Comparison of ENCODE assay signal across 15 cellular contexts in the genomic region with DNA sequence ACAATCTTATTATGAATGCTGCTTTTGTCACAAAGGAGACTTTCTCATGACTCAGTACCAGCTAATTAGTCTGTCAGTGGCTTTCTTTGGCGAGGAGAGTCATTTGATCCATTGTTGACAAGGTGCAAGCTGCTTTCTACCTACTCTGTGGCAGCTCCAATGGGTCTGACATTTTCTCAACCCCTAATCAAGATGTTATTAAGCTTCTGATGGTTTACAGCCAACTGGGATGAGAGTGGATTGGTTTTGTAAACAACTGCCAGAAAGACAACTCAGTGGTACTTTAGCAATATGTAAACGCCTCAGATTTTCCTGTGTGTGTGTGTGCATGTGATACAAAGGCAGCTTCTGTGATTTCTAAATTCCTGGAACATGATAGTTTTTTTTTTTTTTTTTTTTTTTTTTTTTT. TPM values are rescaled to one million over a fixed set of nuclear protein-coding genes. Genes with fewer than 3 reads are reported as not detected.
A peak's percentile ranks its signal among the peaks of the same experiment; 100 is the strongest.
DNase-seq lines count a peak whose midpoint lies in the region; ATAC-seq, FAIRE-seq and TF ChIP-seq lines count a peak whose summit lies in the region.
"Had no signal": no experiment of that assay in that cellular context is flagged by ENCODE, and none has a peak within 500 bp of the region (broad histone marks: within the 10 kb centered on the region; RNA-seq: fewer than 3 reads in every experiment).

No MANE protein-coding gene starts in this region.

- FAIRE-seq in HepG2 (lab: Jason Lieb, UNC) (peak; percentile 37), H54 (lab: Jason Lieb, UNC) (no peak)

- no peaks in the 10 kb centered on the region for H3K9me3 ChIP-seq in HepG2 (ENCODE audit: low read length)
- H3K9me3 ChIP-seq in right lobe of liver = no peaks in the 10 kb centered on the region

- ATAC-seq in HepG2 = no peak
- ATAC-seq in right lobe of liver = no peak
- ATAC-seq: activated naive CD4-positive, alpha-beta T cell treated with anti-CD3 and anti-CD28 coated beads, Interleukin-2, amount 50 U/mL, for 72 hours had no signal

- DNase-seq in HepG2 (ENCODE audit: low spot score) (peak; percentile 30), right lobe of liver (no peak), SW 1271 (lab: John Stamatoyannopoulos, UW) (peak; percentile 22 to 70), fibroblast of the aortic adventitia (ENCODE audit: low read depth) (peak; percentile 11), COLO668 (lab: John Stamatoyannopoulos, UW; ENCODE audit: unreplicated experiment) (no peak), H54 (ENCODE audit: insufficient read length, low spot score) (no peak), NCI-H526 (lab: John Stamatoyannopoulos, UW) (no peak)
- DNase-seq in activated CD8-positive, alpha-beta memory T cell treated with anti-CD3 and anti-CD28 coated beads, Interleukin-2, amount 50 U/mL, for 48 hours = no peak
- DNase-seq: glutamatergic neuron, KG1, NCI-H345, Right ventricle myocardium superior had no signal

- TF ChIP-seq POLR2A in HepG2 (IDR thresholded peaks at IDR 0.05; ENCODE audit: insufficient read depth in 1 of 2, low read depth in 2 of 2, low read length in 2 of 2) (no peak), right lobe of liver (IDR thresholded peaks at IDR 0.05) (no peak), H54 (IDR thresholded peaks at IDR 0.05; ENCODE audit: low read depth, low read length) (no peak)

- POLR2A ChIA-PET in HepG2 (lab: Yijun Ruan, JAX) = interaction anchor here (0.6 to 1.7 kb wide), 2 partner anchors 11 to 56 kb away, joined by 3 to 7 read pairs; no protein-coding TSS in a partner anchor

- no peaks in the 10 kb centered on the region for H4K20me1 ChIP-seq in HepG2 (ENCODE audit: insufficient read depth, low read length)

- no TSS peak for BruUV-seq in HepG2 (replicated peaks; lab: Mats Ljungman, UMichigan)

- H3K4me1 ChIP-seq in HepG2 (ENCODE audit: insufficient read depth, low read length) = peaks cover 30% of the 10 kb centered on the region
- H3K4me1 ChIP-seq in right lobe of liver = no peaks in the 10 kb centered on the region

- TF ChIP-seq EP300 in HepG2 (IDR thresholded peaks at IDR 0.05; ENCODE audit: low read depth in 2 of 2, low read length in 2 of 2) (no peak), HepG2 (CRISPR knock-in tag; IDR thresholded peaks at IDR 0.05; ENCODE audit: borderline replicate concordance) (no peak)

- H3K79me2 ChIP-seq in HepG2 (ENCODE audit: insufficient read depth, low read length) = no peaks in the 10 kb centered on the region

- no peak overlapping the region for H2AFZ ChIP-seq in HepG2 (ENCODE audit: low read length)

- no peak overlapping the region for H3K27ac ChIP-seq in HepG2 (ENCODE audit: extremely low read length, insufficient read depth, low read length)
- H3K27ac ChIP-seq in right lobe of liver = no peak overlapping the region

- CTCF ChIA-PET in HepG2 (lab: Yijun Ruan, JAX; ENCODE audit: low intra/inter-chr PET ratio, low total read pairs) = no interaction called here

- no peak overlapping the region for H3K4me3 ChIP-seq in HepG2 (replicated peaks in 1 of 3; ENCODE audit: insufficient read depth in 1 of 3, low read depth in 2 of 3, low read length in 3 of 3)
- no peak overlapping the region for H3K4me3 ChIP-seq in right lobe of liver
- H3K4me3 ChIP-seq in fibroblast of the aortic adventitia (ENCODE audit: low read depth, low read length) = no peak overlapping the region

- H3K27me3 ChIP-seq in HepG2 (ENCODE audit: control insufficient read depth in 1 of 2, insufficient read depth in 2 of 2, low read length in 2 of 2) = peaks cover 1 to 6% of the 10 kb centered on the region in 2 experiments; a peak in 1 of 5 replicates
- H3K27me3 ChIP-seq in right lobe of liver = no peaks in the 10 kb centered on the region

- 1% methylated on average over 2 of the region's 2 CpGs for WGBS in HepG2 (ENCODE audit: low lambda C conversion rate)
- 55% methylated on average over 2 of the region's 2 CpGs for WGBS in right lobe of liver (ENCODE audit: insufficient coverage, low coverage, low lambda C conversion rate, missing lambda C conversion rate)

- no peak overlapping the region for H3K4me2 ChIP-seq in HepG2 (ENCODE audit: low read depth, low read length)

- in situ Hi-C loops in HepG2 (cut with HindIII; ENCODE audit: extremely low pct_ligation_motif_present, low pct_unique_long_range_greater_than_20kb) = no loop called here

- TF ChIP-seq RAD21 in HepG2 (CRISPR knock-in tag; IDR thresholded peaks at IDR 0.05) = no peak

- no peak overlapping the region for H3K9ac ChIP-seq in HepG2 (ENCODE audit: insufficient read depth, low read depth, low read length)

- intact Hi-C loops in HepG2 (cut with micrococcal nuclease; ENCODE audit: unreplicated experiment) (loop anchor here (5.0 kb wide), 1 partner anchor 150 kb away; no protein-coding TSS in a partner anchor), right lobe of liver (cut with DNase I) (no loop called here)

- no peak for TF ChIP-seq CTCF in HepG2 (CRISPR knock-in tag; IDR thresholded peaks at IDR 0.05)
- no peak for TF ChIP-seq CTCF in right lobe of liver (IDR thresholded peaks at IDR 0.05)
- TF ChIP-seq CTCF in fibroblast of the aortic adventitia (IDR thresholded peaks at IDR 0.05; ENCODE audit: insufficient read depth, low read length) = no peak

- H3K36me3 ChIP-seq in HepG2 (replicated peaks in 1 of 2; ENCODE audit: control insufficient read depth in 1 of 2, insufficient read depth in 2 of 2, low read length in 2 of 2) (no peaks in the 10 kb centered on the region), right lobe of liver (no peaks in the 10 kb centered on the region)

TF ChIP-seq in HepG2, 621 proteins besides CTCF, POLR2A, EP300 and RAD21 (continues in another document):
- TF ChIP-seq ATRX (CRISPR knock-in tag; IDR thresholded peaks at IDR 0.05; ENCODE audit: borderline replicate concordance) = no peak
- TF ChIP-seq, protein P1, sequence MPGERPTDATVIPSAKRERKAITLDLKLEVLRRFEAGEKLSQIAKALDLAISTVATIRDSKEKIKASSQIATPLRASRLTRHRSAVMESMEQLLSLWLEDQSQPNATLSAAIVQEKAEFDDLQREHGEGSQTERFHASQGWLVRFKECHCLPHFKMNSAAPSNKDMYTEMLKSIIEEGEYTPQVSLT (CRISPR knock-in tag; IDR thresholded peaks at IDR 0.05; ENCODE audit: borderline replicate concordance, low read depth) = no peak
- peak; percentile 30; the same call in 1 of the 2 replicates for TF ChIP-seq SOX5 (CRISPR knock-in tag; IDR thresholded peaks at IDR 0.05; ENCODE audit: borderline replicate concordance)
- no peak for TF ChIP-seq HNRNPLL (IDR thresholded peaks at IDR 0.05; ENCODE audit: low read depth, low read length, poor library complexity, severe bottlenecking)

RNA-seq across cellular contexts. Expression of gene CLIP4, which starts 8.2 kb away (rescaled TPM):
- total RNA-seq in HepG2 (2016; rRNA removed; fragmentation: Illumina TruSeq; extraction: Trizol) (0.46 TPM in 2 replicates), right lobe of liver (1 to 10 TPM; 2.7 to 7.3 (median 5.3) TPM), fibroblast of the aortic adventitia (ENCODE audit: low replicate concordance) (73.5 and 97.1 TPM in 2 replicates)
- total RNA-seq in HepG2 (2016; cell fraction: cytosol; rRNA removed; fragmentation: Illumina TruSeq; extraction: Trizol; ENCODE audit: low read depth) = 0.10 and 0.35 TPM in 2 replicates
- 0.33 and 0.67 TPM in 2 replicates for total RNA-seq in HepG2 (2016; cell fraction: insoluble cytoplasmic fraction; rRNA removed; fragmentation: Illumina TruSeq; extraction: Trizol)
- total RNA-seq in HepG2 (2016; cell fraction: membrane; rRNA removed; fragmentation: Illumina TruSeq; extraction: Trizol) = 0.24 and 0.28 TPM in 2 replicates
- 0.88 and 1.6 TPM in 2 replicates for total RNA-seq in HepG2 (2016; cell fraction: nucleus; rRNA removed; fragmentation: Illumina TruSeq; extraction: Trizol)
- 0.49 and 0.59 TPM in 2 replicates for polyA plus RNA-seq in HepG2 (2011; rRNA removed)
- polyA plus RNA-seq in HepG2 (2011; cell fraction: cytosol; rRNA removed) = 0.15 and 0.36 TPM in 2 replicates
- polyA plus RNA-seq in HepG2 (2011; cell fraction: nucleus; rRNA removed) = 1.4 and 1.7 TPM in 2 replicates
- 0.09 and 0.51 TPM in 2 replicates for polyA plus RNA-seq in HepG2 (2012)
- 0.10 TPM in 1 of 2 replicates, not detected in the other for polyA plus RNA-seq in HepG2 (2016; cell fraction: cytosol; fragmentation: Illumina TruSeq; extraction: Trizol; ENCODE audit: low read depth)
- polyA plus RNA-seq in HepG2 (2016; cell fraction: insoluble cytoplasmic fraction; fragmentation: Illumina TruSeq; extraction: Trizol; ENCODE audit: low read depth) = 0.11 and 0.16 TPM in 2 replicates
- 0.27 and 0.33 TPM in 2 replicates for polyA plus RNA-seq in HepG2 (2016; cell fraction: membrane; fragmentation: Illumina TruSeq; extraction: Trizol; ENCODE audit: low read depth)
- 0.62 and 1.5 TPM in 2 replicates for polyA plus RNA-seq in HepG2 (2016; cell fraction: nucleus; fragmentation: Illumina TruSeq; extraction: Trizol; ENCODE audit: insufficient read depth, low read depth)
- 0.34 and 15.9 TPM in 2 replicates for polyA minus RNA-seq in HepG2 (2011; rRNA and poly(A)+ RNA removed; ENCODE audit: low replicate concordance)
- polyA minus RNA-seq in HepG2 (2011; cell fraction: cytosol; rRNA and poly(A)+ RNA removed) = 0.59 TPM in 1 of 2 replicates, not detected in the other
- 3.1 and 4.0 TPM in 2 replicates for polyA minus RNA-seq in HepG2 (2011; cell fraction: nucleus; rRNA and poly(A)+ RNA removed)

RNA-seq across cellular contexts. Expression of gene PCARE, which starts 32.7 kb away (rescaled TPM):
- total RNA-seq in HepG2 (2016; rRNA removed; fragmentation: Illumina TruSeq; extraction: Trizol) (not detected in 2 replicates), right lobe of liver (not detected), fibroblast of the aortic adventitia (ENCODE audit: low replicate concordance) (under 0.01 and 0.08 TPM in 2 replicates)
- not detected in 2 replicates for total RNA-seq in HepG2 (2016; cell fraction: cytosol; rRNA removed; fragmentation: Illumina TruSeq; extraction: Trizol; ENCODE audit: low read depth)
- not detected in 2 replicates for total RNA-seq in HepG2 (2016; cell fraction: insoluble cytoplasmic fraction; rRNA removed; fragmentation: Illumina TruSeq; extraction: Trizol)
- not detected in 2 replicates for total RNA-seq in HepG2 (2016; cell fraction: membrane; rRNA removed; fragmentation: Illumina TruSeq; extraction: Trizol)
- not detected in 2 replicates for total RNA-seq in HepG2 (2016; cell fraction: nucleus; rRNA removed; fragmentation: Illumina TruSeq; extraction: Trizol)
- not detected in 2 replicates for polyA plus RNA-seq in HepG2 (2011; rRNA removed)
- not detected in 2 replicates for polyA plus RNA-seq in HepG2 (2011; cell fraction: cytosol; rRNA removed)
- polyA plus RNA-seq in HepG2 (2011; cell fraction: nucleus; rRNA removed) = not detected in 2 replicates
- not detected in 2 replicates for polyA plus RNA-seq in HepG2 (2012)
- not detected in 2 replicates for polyA plus RNA-seq in HepG2 (2016; cell fraction: cytosol; fragmentation: Illumina TruSeq; extraction: Trizol; ENCODE audit: low read depth)
- polyA plus RNA-seq in HepG2 (2016; cell fraction: insoluble cytoplasmic fraction; fragmentation: Illumina TruSeq; extraction: Trizol; ENCODE audit: low read depth) = not detected in 2 replicates
- polyA plus RNA-seq in HepG2 (2016; cell fraction: membrane; fragmentation: Illumina TruSeq; extraction: Trizol; ENCODE audit: low read depth) = not detected in 2 replicates
- not detected in 2 replicates for polyA plus RNA-seq in HepG2 (2016; cell fraction: nucleus; fragmentation: Illumina TruSeq; extraction: Trizol; ENCODE audit: insufficient read depth, low read depth)
- 0.02 TPM in 1 of 2 replicates, not detected in the other for polyA minus RNA-seq in HepG2 (2011; rRNA and poly(A)+ RNA removed; ENCODE audit: low replicate concordance)
- polyA minus RNA-seq in HepG2 (2011; cell fraction: cytosol; rRNA and poly(A)+ RNA removed) = not detected in 2 replicates
- not detected in 2 replicates for polyA minus RNA-seq in HepG2 (2011; cell fraction: nucleus; rRNA and poly(A)+ RNA removed)
- total RNA-seq: activated naive CD4-positive, alpha-beta T cell treated with anti-CD3 and anti-CD28 coated beads, Interleukin-2, amount 50 U/mL, for 72 hours; dermis microvascular lymphatic vessel endothelial cell had no signal
- polyA plus RNA-seq: AG04450 had no signal

Comparison
In these comparisons a context has a peak if more than half of its experiments do, and no peak if none do; other contexts are left out.
1. DNase-seq: peak in HepG2 (single experiment), SW 1271 (2 of 2) and fibroblast of the aortic adventitia (single experiment); none in right lobe of liver (0 of 3), COLO668 (single experiment), H54 (single experiment), NCI-H526 (0 of 2) and activated CD8-positive, alpha-beta memory T cell treated with anti-CD3 and anti-CD28 coated beads, Interleukin-2, amount 50 U/mL, for 48 hours (single experiment).